Comparison of ENCODE assay signal across 1 cellular context in genomic region chr3:157089455-157090221, GRCh38.
TF ChIP-seq lines count a peak whose summit lies in the region.

No MANE protein-coding gene starts in this region.

TF ChIP-seq in GM12878, 131 proteins besides CTCF, POLR2A, EP300 and RAD21 (continued from another document):
- TF ChIP-seq BCL3 (IDR thresholded peaks at IDR 0.05; ENCODE audit: borderline replicate concordance, insufficient read depth, low read depth, low read length, poor library complexity, severe bottlenecking) (peak; percentile 70), SKIL (IDR thresholded peaks at IDR 0.05; ENCODE audit: low read depth, poor library complexity, severe bottlenecking) (peak; percentile 95), STAT1 (conservative IDR thresholded peaks at IDR 0.05) (no peak), EGR1 (IDR thresholded peaks at IDR 0.05; ENCODE audit: borderline replicate concordance in 1 of 2, low read depth in 2 of 2, low read length in 2 of 2) (peak in 1 of 2 experiments; percentile 40; a peak in 1 of 3 replicates), SPI1 (IDR thresholded peaks at IDR 0.05; ENCODE audit: borderline replicate concordance, insufficient read depth, low read depth, low read length) (peak; percentile 60), GABPA (IDR thresholded peaks at IDR 0.05; ENCODE audit: low read depth) (no peak), EZH2 (IDR thresholded peaks at IDR 0.05; ENCODE audit: borderline replicate concordance, control insufficient read depth, low read depth, low read length) (no peak), NR2C2 (IDR thresholded peaks at IDR 0.05; ENCODE audit: borderline replicate concordance, control insufficient read depth, insufficient read length, low read depth) (no peak), IKZF1 (conservative IDR thresholded peaks at IDR 0.05) (peak; percentile 85), EED (IDR thresholded peaks at IDR 0.05; ENCODE audit: low read depth) (peak; percentile 82), RAD51 (IDR thresholded peaks at IDR 0.05) (0 out of 2 replicates have a peak, but pooled peaks have one; percentile 17), STAT3 (IDR thresholded peaks at IDR 0.05; ENCODE audit: low read depth, low read length) (0 out of 2 replicates have a peak, but pooled peaks have one; percentile 16), NRF1 (conservative IDR thresholded peaks at IDR 0.05; ENCODE audit: low read depth, low read length) (no peak), TAF1 (IDR thresholded peaks at IDR 0.05; ENCODE audit: borderline replicate concordance, low read depth, low read length) (no peak), TCF12 (IDR thresholded peaks at IDR 0.05; ENCODE audit: low read depth, low read length) (0 out of 2 replicates have a peak, but pooled peaks have one; percentile 55), PKNOX1 (IDR thresholded peaks at IDR 0.05) (peak; percentile 96), ZNF622 (IDR thresholded peaks at IDR 0.05) (no peak), WRNIP1 (IDR thresholded peaks at IDR 0.05; ENCODE audit: borderline replicate concordance, low read depth, low read length) (peak; percentile 68; the same call in 1 of the 2 replicates), NFIC (IDR thresholded peaks at IDR 0.05; ENCODE audit: low read depth, low read length) (peak; percentile 70; the same call in 1 of the 2 replicates), E2F4 (IDR thresholded peaks at IDR 0.05; ENCODE audit: low read depth, low read length) (no peak), YY1 (IDR thresholded peaks at IDR 0.05; ENCODE audit: low read depth, low read length) (peak; percentile 57; the same call in 1 of the 2 replicates), DPF2 (IDR thresholded peaks at IDR 0.05) (no peak), RUNX3 (IDR thresholded peaks at IDR 0.05; ENCODE audit: low read length) (peak; percentile 49), BACH1 (IDR thresholded peaks at IDR 0.05; ENCODE audit: borderline replicate concordance) (peak; percentile 29; the same call in 1 of the 2 replicates), IKZF2 (IDR thresholded peaks at IDR 0.05) (peak; percentile 93 to 94; a peak in 3 of 4 replicates), POU2F2 (IDR thresholded peaks at IDR 0.05; ENCODE audit: borderline replicate concordance, low read depth, low read length) (peak; percentile 50; the same call in 1 of the 3 replicates), PAX8 (IDR thresholded peaks at IDR 0.05) (0 out of 2 replicates have a peak, but pooled peaks have one; percentile 64), ZNF217 (IDR thresholded peaks at IDR 0.05) (no peak), FOXM1 (IDR thresholded peaks at IDR 0.05; ENCODE audit: low read depth, low read length) (0 out of 2 replicates have a peak, but pooled peaks have one; percentile 50), ATF2 (IDR thresholded peaks at IDR 0.05; ENCODE audit: low read length) (peak; percentile 56; the same call in 1 of the 2 replicates), RELA (IDR thresholded peaks at IDR 0.05; ENCODE audit: borderline replicate concordance, partially characterized antibody) (peak; percentile 54), NBN (IDR thresholded peaks at IDR 0.05) (0 out of 2 replicates have a peak, but pooled peaks have one; percentile 27), SMC3 (IDR thresholded peaks at IDR 0.05; ENCODE audit: borderline replicate concordance, low read length) (0 out of 2 replicates have a peak, but pooled peaks have one; percentile 4), ZSCAN29 (IDR thresholded peaks at IDR 0.05) (0 out of 2 replicates have a peak, but pooled peaks have one; percentile 36), MEF2B (IDR thresholded peaks at IDR 0.05; ENCODE audit: partially characterized antibody, poor library complexity, severe bottlenecking) (no peak), MTA3 (IDR thresholded peaks at IDR 0.05; ENCODE audit: borderline replicate concordance, low read length) (peak; percentile 89; the same call in 1 of the 2 replicates), MXI1 (IDR thresholded peaks at IDR 0.05; ENCODE audit: low read depth, low read length) (peak; percentile 51; the same call in 1 of the 2 replicates), PAX5 (IDR thresholded peaks at IDR 0.05; ENCODE audit: borderline replicate concordance, low read depth, low read length) (peak; percentile 76; the same call in 1 of the 2 replicates), CREB1 (IDR thresholded peaks at IDR 0.05; ENCODE audit: low read depth) (peak; percentile 54), SP1 (IDR thresholded peaks at IDR 0.05; ENCODE audit: low read depth, low read length) (peak; percentile 24), POLR2AphosphoS5 (IDR thresholded peaks at IDR 0.05; ENCODE audit: low read length) (0 out of 2 replicates have a peak, but pooled peaks have one; percentile 12), RELB (IDR thresholded peaks at IDR 0.05; ENCODE audit: low read depth) (peak; percentile 95), NFXL1 (IDR thresholded peaks at IDR 0.05; ENCODE audit: borderline replicate concordance) (no peak), BHLHE40 (IDR thresholded peaks at IDR 0.05; ENCODE audit: borderline replicate concordance in 1 of 2, low read depth in 2 of 2, low read length in 1 of 2) (peak; percentile 87 to 89), TBL1XR1 (IDR thresholded peaks at IDR 0.05; ENCODE audit: low read depth, low read length) (peak; percentile 50; the same call in 1 of the 2 replicates), PBX3 (IDR thresholded peaks at IDR 0.05; ENCODE audit: insufficient replicate concordance, low read depth, low read length) (peak; percentile 79), MTA2 (IDR thresholded peaks at IDR 0.05; ENCODE audit: low read depth) (peak; percentile 73), ATF7 (IDR thresholded peaks at IDR 0.05; ENCODE audit: low read depth) (peak; percentile 47; the same call in 1 of the 2 replicates), CHD2 (IDR thresholded peaks at IDR 0.05; ENCODE audit: borderline replicate concordance, low read depth, low read length) (peak; percentile 78; the same call in 1 of the 2 replicates), SMARCA5 (IDR thresholded peaks at IDR 0.05) (peak; percentile 67), CUX1 (IDR thresholded peaks at IDR 0.05; ENCODE audit: insufficient replicate concordance, low read depth, low read length) (peak; percentile 72), SMAD5 (IDR thresholded peaks at IDR 0.05; ENCODE audit: low read depth) (peak; percentile 22; the same call in 1 of the 2 replicates), PML (IDR thresholded peaks at IDR 0.05; ENCODE audit: low read length) (peak; percentile 57; the same call in 1 of the 2 replicates), BCL11A (IDR thresholded peaks at IDR 0.05; ENCODE audit: low read depth, low read length) (peak; percentile 70; the same call in 1 of the 2 replicates), KDM1A (IDR thresholded peaks at IDR 0.05; ENCODE audit: borderline replicate concordance) (no peak)
